In genomic region chr1:32889731-32890278, GRCh38 we compare ENCODE assay signal across 31 cellular contexts. TPM values are rescaled to one million over a fixed set of nuclear protein-coding genes. Genes with fewer than 3 reads are reported as not detected.
"Had no signal": no experiment of that assay in that cellular context is flagged by ENCODE, and none has a peak within 500 bp of the region (broad histone marks: within the 10 kb centered on the region; RNA-seq: fewer than 3 reads in every experiment).

No MANE protein-coding gene starts in this region.

- H3K4me3 ChIP-seq: adrenal gland, ascending aorta, body of pancreas, Peyer's patch had no signal

- H3K9me3 Mint-ChIP-seq: activated CD4-positive, alpha-beta memory T cell treated with anti-CD3 and anti-CD28 coated beads for 36 hours; activated CD4-positive, alpha-beta T cell treated with anti-CD3 and anti-CD28 coated beads, Interleukin-2, amount 10 ng/mL, durations not matched to agents 7 days and 5 days; activated naive CD8-positive, alpha-beta T cell treated with anti-CD3 and anti-CD28 coated beads, Interleukin-2, amount 10 ng/mL, durations not matched to agents 7 days and 5 days; activated T-helper 17 cell treated with anti-CD3 and anti-CD28 coated beads, Interleukin-2, amount 50 U/mL, for 72 hours; IgD-negative memory B cell; T-cell had no signal

- H3K4me2 ChIP-seq: KMS-11 had no signal

- H3K36me3 Mint-ChIP-seq: activated CD4-positive, alpha-beta memory T cell treated with anti-CD3 and anti-CD28 coated beads for 36 hours; T-cell had no signal

- H3K27me3 ChIP-seq: ascending aorta had no signal

- H3K27ac Mint-ChIP-seq: activated CD4-positive, alpha-beta memory T cell treated with anti-CD3 and anti-CD28 coated beads for 36 hours; activated CD4-positive, alpha-beta T cell treated with anti-CD3 and anti-CD28 coated beads, Interleukin-2, amount 10 ng/mL, durations not matched to agents 7 days and 5 days; activated naive CD8-positive, alpha-beta T cell treated with anti-CD3 and anti-CD28 coated beads, Interleukin-2, amount 10 ng/mL, durations not matched to agents 7 days and 5 days; activated T-helper 17 cell treated with anti-CD3 and anti-CD28 coated beads, Interleukin-2, amount 50 U/mL, for 72 hours; IgD-negative memory B cell had no signal

- DNase-seq: activated CD4-positive, alpha-beta memory T cell treated with anti-CD3 and anti-CD28 coated beads for 36 hours; activated CD4-positive, alpha-beta T cell treated with anti-CD3 and anti-CD28 coated beads, Interleukin-2, amount 10 ng/mL, durations not matched to agents 7 days and 5 days; activated CD4-positive, CD25-positive, alpha-beta regulatory T cell; activated CD8-positive, alpha-beta memory T cell treated with anti-CD3 and anti-CD28 coated beads for 24 hours; activated naive CD4-positive, alpha-beta T cell treated with anti-CD3 and anti-CD28 coated beads, Interleukin-2, amount 50 U/mL, for 16 hours; activated naive CD8-positive, alpha-beta T cell treated with anti-CD3 and anti-CD28 coated beads, Interleukin-2, amount 10 ng/mL, durations not matched to agents 7 days and 5 days; activated T-cell treated with anti-CD3 and anti-CD28 coated beads, Interleukin-2, amount 50 U/mL, for 48 hours; adrenal gland; body of pancreas; MV-4-11; NCI-H1092 treated with DMSO at 0.1 percent for 48 hours; NCI-H1417 treated with DMSO at 0.1 percent for 48 hours; NCI-H1694; NCI-H2029; NCI-H2107; NCI-H2171 treated with DMSO at 0.1 percent for 48 hours; NCI-H226; NCI-H526 treated with DMSO at 0.1 percent for 48 hours; SHP77 treated with DMSO at 0.1 percent for 48 hours; T-cell; T-helper 2 cell; T1000 had no signal

- H3K36me3 ChIP-seq: adrenal gland, ascending aorta, Peyer's patch had no signal

- H3K9ac ChIP-seq: KMS-11 had no signal

- H3K4me3 Mint-ChIP-seq: activated CD4-positive, alpha-beta memory T cell treated with anti-CD3 and anti-CD28 coated beads for 36 hours; activated CD4-positive, alpha-beta T cell treated with anti-CD3 and anti-CD28 coated beads, Interleukin-2, amount 10 ng/mL, durations not matched to agents 7 days and 5 days; activated naive CD8-positive, alpha-beta T cell treated with anti-CD3 and anti-CD28 coated beads, Interleukin-2, amount 10 ng/mL, durations not matched to agents 7 days and 5 days; activated T-helper 17 cell treated with anti-CD3 and anti-CD28 coated beads, Interleukin-2, amount 50 U/mL, for 72 hours; T-cell had no signal

- H3K27ac ChIP-seq: adrenal gland, ascending aorta, body of pancreas, KMS-11, Peyer's patch had no signal

- ATAC-seq: activated T-helper 17 cell treated with anti-CD3 and anti-CD28 coated beads, Interleukin-2, amount 50 U/mL, for 72 hours; body of pancreas; T-cell had no signal

- H3K9me3 ChIP-seq: adrenal gland, ascending aorta, body of pancreas, Peyer's patch had no signal

RNA-seq across cellular contexts. Expression of gene HPCA, which starts 3.5 kb away (rescaled TPM):
- total RNA-seq: activated CD4-positive, alpha-beta T cell treated with anti-CD3 and anti-CD28 coated beads, Interleukin-2, amount 10 ng/mL, durations not matched to agents 7 days and 5 days; ascending aorta; body of pancreas; bronchial epithelial cell; MCF 10A; NCI-H460; SK-MEL-5 had no signal
- polyA plus RNA-seq: IgD-negative memory B cell had no signal

RNA-seq across cellular contexts. Expression of gene TMEM54, which starts 11.4 kb away (rescaled TPM):
- total RNA-seq: activated CD4-positive, alpha-beta T cell treated with anti-CD3 and anti-CD28 coated beads, Interleukin-2, amount 10 ng/mL, durations not matched to agents 7 days and 5 days; activated naive CD8-positive, alpha-beta T cell treated with anti-CD3 and anti-CD28 coated beads, Interleukin-2, amount 10 ng/mL, durations not matched to agents 7 days and 5 days had no signal
- polyA plus RNA-seq: IgD-negative memory B cell had no signal

RNA-seq across cellular contexts. Expression of gene FNDC5, which starts 19.1 kb away (rescaled TPM):
- total RNA-seq: activated CD4-positive, alpha-beta memory T cell treated with anti-CD3 and anti-CD28 coated beads for 36 hours; activated CD4-positive, alpha-beta T cell treated with anti-CD3 and anti-CD28 coated beads, Interleukin-2, amount 10 ng/mL, durations not matched to agents 7 days and 5 days; activated naive CD8-positive, alpha-beta T cell treated with anti-CD3 and anti-CD28 coated beads, Interleukin-2, amount 10 ng/mL, durations not matched to agents 7 days and 5 days; activated T-helper 17 cell treated with anti-CD3 and anti-CD28 coated beads, Interleukin-2, amount 50 U/mL, for 72 hours; body of pancreas; bronchial epithelial cell; MCF 10A; T-cell had no signal
- polyA plus RNA-seq: IgD-negative memory B cell had no signal
